In the genomic region with DNA sequence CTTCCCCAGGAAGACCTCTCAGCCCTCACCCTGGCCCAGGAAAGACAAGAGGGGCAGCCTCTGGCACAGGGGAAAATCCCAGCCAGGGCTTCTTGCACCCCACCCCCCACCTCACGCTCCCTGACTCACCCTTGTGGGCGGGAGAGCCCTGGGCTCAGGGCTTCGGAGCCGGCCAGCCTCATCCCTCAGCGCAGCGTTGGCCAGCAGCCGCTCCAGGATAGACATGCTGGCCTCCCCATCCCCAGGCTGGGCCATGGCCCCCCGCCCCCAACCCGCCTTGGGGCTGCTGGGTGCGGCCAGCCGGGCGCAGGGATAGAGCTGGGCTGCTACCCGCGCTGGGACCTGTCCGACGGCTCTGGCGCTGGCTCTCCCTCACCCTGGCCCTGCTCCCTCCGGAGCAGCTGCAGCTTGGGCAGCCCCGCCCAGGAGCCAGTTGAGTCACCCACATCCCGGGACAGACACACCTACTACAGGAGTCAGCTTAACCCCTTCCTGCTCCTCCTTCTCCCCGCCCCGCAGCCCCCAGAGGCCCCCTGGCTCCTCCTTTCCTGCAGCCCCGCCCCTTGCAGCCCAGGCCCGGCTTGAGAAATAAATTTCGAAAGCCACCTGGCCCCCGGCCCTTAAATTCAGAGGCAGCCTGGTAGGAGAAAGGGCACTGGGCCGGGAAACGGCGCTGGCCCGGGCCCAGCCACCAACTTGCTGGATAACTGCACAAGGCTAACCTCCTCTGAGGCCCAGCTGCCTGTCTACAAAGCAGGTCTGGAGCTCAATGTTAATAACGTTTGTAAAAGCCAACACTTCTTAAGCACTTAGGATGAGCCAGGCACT, we compare ENCODE assay signal across 8 cellular contexts. TPM values are rescaled to one million over a fixed set of nuclear protein-coding genes. Genes with fewer than 3 reads are reported as not detected.
DNase-seq lines count a peak whose midpoint lies in the region; ATAC-seq and TF ChIP-seq lines count a peak whose summit lies in the region.

No MANE protein-coding gene starts in this region.

- no peak for TF ChIP-seq CTCF in esophagus muscularis mucosa (IDR thresholded peaks at IDR 0.05)

- H3K27ac Mint-ChIP-seq in stimulated activated naive CD8-positive, alpha-beta T cell treated with anti-CD3 and anti-CD28 coated beads, Interleukin-15, amount 100 ng/mL, for 72 hours = no peak overlapping the region

- H3K36me3 ChIP-seq in esophagus muscularis mucosa (peaks cover 39 to 75% (median 72%) of the 10 kb centered on the region in 4 donors), muscle layer of colon (ENCODE audit: insufficient read depth, low read length) (peaks cover 58% of the 10 kb centered on the region)

- TF ChIP-seq EP300 in esophagus muscularis mucosa (IDR thresholded peaks at IDR 0.05) = no peak

- DNase-seq in AG08395 (ENCODE audit: low spot score) (peak; percentile 98), NCI-H526 treated with DMSO at 0.1 percent for 48 hours (lab: John Stamatoyannopoulos, UW) (peak; percentile 81), activated T-cell treated with anti-CD3 and anti-CD28 coated beads for 48 hours (ENCODE audit: low read depth) (peak; percentile 72), esophagus muscularis mucosa (ENCODE audit: extremely low spot score) (peak; percentile 98)
- DNase-seq in stimulated activated naive CD8-positive, alpha-beta T cell treated with anti-CD3 and anti-CD28 coated beads, Interleukin-15, amount 100 ng/mL, for 72 hours = peak; percentile 57 to 79

- peaks cover 20% of the 10 kb centered on the region for H3K4me1 Mint-ChIP-seq in stimulated activated naive CD8-positive, alpha-beta T cell treated with anti-CD3 and anti-CD28 coated beads, Interleukin-15, amount 100 ng/mL, for 72 hours

- TF ChIP-seq POLR2A in esophagus muscularis mucosa (IDR thresholded peaks at IDR 0.05; ENCODE audit: low read depth) = peak; percentile 82

- no peaks in the 10 kb centered on the region for H3K9me3 Mint-ChIP-seq in stimulated activated naive CD8-positive, alpha-beta T cell treated with anti-CD3 and anti-CD28 coated beads, Interleukin-15, amount 100 ng/mL, for 72 hours

- no peak overlapping the region for H3K9ac ChIP-seq in muscle layer of colon (ENCODE audit: low read length)

- no peaks in the 10 kb centered on the region for H3K27me3 Mint-ChIP-seq in stimulated activated naive CD8-positive, alpha-beta T cell treated with anti-CD3 and anti-CD28 coated beads, Interleukin-15, amount 100 ng/mL, for 72 hours

- no peaks in the 10 kb centered on the region for H3K9me3 ChIP-seq in esophagus muscularis mucosa
- no peaks in the 10 kb centered on the region for H3K9me3 ChIP-seq in muscle layer of colon (ENCODE audit: low read length)

- peaks cover 85 to 96% (median 94%) of the 10 kb centered on the region in 4 donors for H3K4me1 ChIP-seq in esophagus muscularis mucosa
- peaks cover 48% of the 10 kb centered on the region for H3K4me1 ChIP-seq in muscle layer of colon (ENCODE audit: insufficient read depth, low read length)

- intact Hi-C loops in esophagus muscularis mucosa (cut with DNase I) = no loop called here

- peak overlapping the region; percentile 84 to 93 (median 88) for H3K27ac ChIP-seq in esophagus muscularis mucosa (replicated peaks in 1 of 4)
- H3K27ac ChIP-seq in muscle layer of colon (ENCODE audit: low read depth, low read length) = peak overlapping the region; percentile 27

- 0% methylated on average over 6 of the region's 31 CpGs for WGBS in esophagus muscularis mucosa

- ATAC-seq in GM18870 (IDR thresholded peaks at IDR 0.05; ENCODE audit: unreplicated experiment) (peak; percentile 98), HG03095 (IDR thresholded peaks at IDR 0.05; ENCODE audit: unreplicated experiment) (peak; percentile 99)
- peak; percentile 93 for ATAC-seq in stimulated activated naive CD8-positive, alpha-beta T cell treated with anti-CD3 and anti-CD28 coated beads, Interleukin-15, amount 100 ng/mL, for 72 hours

- no peaks in the 10 kb centered on the region for H3K27me3 ChIP-seq in esophagus muscularis mucosa
- H3K27me3 ChIP-seq in muscle layer of colon (ENCODE audit: control insufficient read depth in 1 of 2, insufficient read depth in 2 of 2, low read length in 2 of 2) = no peaks in the 10 kb centered on the region

- H3K4me3 ChIP-seq in esophagus muscularis mucosa (peak overlapping the region; percentile 54 to 79 (median 59)), muscle layer of colon (ENCODE audit: low read depth in 1 of 2, low read length in 2 of 2) (peak overlapping the region; percentile 15 to 58)

- peak overlapping the region; percentile 40 to 66 for H3K4me3 Mint-ChIP-seq in stimulated activated naive CD8-positive, alpha-beta T cell treated with anti-CD3 and anti-CD28 coated beads, Interleukin-15, amount 100 ng/mL, for 72 hours

RNA-seq across cellular contexts. Expression of a gene that starts 13.4 kb away (rescaled TPM):
- total RNA-seq in esophagus muscularis mucosa = 100 to 1,000 TPM in 3 of 4 donors, 10 to 100 TPM in 1; 93.9 to 215 (median 124) TPM

RNA-seq across cellular contexts. Expression of a gene that starts 24.4 kb away (rescaled TPM):
- total RNA-seq in esophagus muscularis mucosa = 100 to 1,000 TPM in 1 of 4 donors, 10 to 100 TPM in 3; 74.6 to 101 (median 88.1) TPM

RNA-seq across cellular contexts. Expression of a gene that starts 26.8 kb away (rescaled TPM):
- total RNA-seq in esophagus muscularis mucosa = not detected

Comparison
In these comparisons a context has a peak if more than half of its experiments do, and no peak if none do; other contexts are left out.
1. Peak in every context shown above with its lines: DNase-seq, ATAC-seq, H3K4me3 ChIP-seq and H3K27ac ChIP-seq.